In the genomic region with DNA sequence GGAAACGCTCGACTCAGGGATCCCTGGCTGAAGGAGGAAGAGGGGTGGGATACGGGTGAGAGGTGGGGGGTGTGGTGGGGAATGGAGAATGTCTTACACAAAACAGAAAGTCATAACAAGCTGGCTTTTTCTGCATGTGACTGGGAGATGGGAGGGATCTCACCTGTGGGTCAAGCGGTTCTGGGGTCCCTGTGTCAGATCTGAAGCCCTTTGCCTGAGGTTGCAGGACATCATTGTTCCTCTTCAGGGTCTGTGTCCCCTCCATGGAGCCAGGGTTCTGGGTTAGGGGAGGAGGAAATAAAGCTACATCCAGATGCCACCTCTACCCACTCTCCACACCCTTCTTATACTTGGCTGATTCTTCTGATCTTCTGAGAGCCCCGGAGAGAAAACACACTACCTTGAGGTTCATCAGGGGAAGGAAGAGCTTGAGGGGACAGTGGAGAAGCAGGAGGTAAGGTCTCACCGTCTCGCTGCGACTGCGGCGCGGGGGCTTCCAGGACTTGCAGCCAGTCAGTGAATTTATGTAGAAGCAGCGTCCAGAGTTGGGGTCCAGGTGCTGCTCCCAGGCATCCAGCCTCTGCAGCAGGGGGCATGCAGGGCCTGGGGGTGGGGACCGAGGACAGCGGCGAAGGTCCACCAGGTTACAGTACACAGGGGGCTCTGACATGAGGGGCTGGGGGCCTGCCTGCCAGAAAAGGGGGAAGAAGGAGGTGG, we compare ENCODE assay signal across 1 cellular context.
TF ChIP-seq lines count a peak whose summit lies in the region.

No MANE protein-coding gene starts in this region.

TF ChIP-seq in liver, 16 proteins besides CTCF, POLR2A, EP300 and RAD21 (continued from another document):
- TF ChIP-seq ZBTB33 (IDR thresholded peaks at IDR 0.05) = no peak
- TF ChIP-seq FOXA1 (IDR thresholded peaks at IDR 0.05) = no peak
- no peak for TF ChIP-seq GABPA (IDR thresholded peaks at IDR 0.05 in 1 of 2, conservative IDR thresholded peaks at IDR 0.05 in 1 of 2)
- no peak for TF ChIP-seq EGR1 (IDR thresholded peaks at IDR 0.05; ENCODE audit: low read depth in 2 of 2)
- no peak for TF ChIP-seq MAX (IDR thresholded peaks at IDR 0.05)
- no peak for TF ChIP-seq ATF3 (IDR thresholded peaks at IDR 0.05)
- TF ChIP-seq JUND (IDR thresholded peaks at IDR 0.05) = no peak
- no peak for TF ChIP-seq HNF4G (IDR thresholded peaks at IDR 0.05)
- no peak for TF ChIP-seq TAF1 (conservative IDR thresholded peaks at IDR 0.05)
- TF ChIP-seq YY1 (IDR thresholded peaks at IDR 0.05) = no peak
- TF ChIP-seq NR2F2 (IDR thresholded peaks at IDR 0.05) = no peak
- TF ChIP-seq RXRA (IDR thresholded peaks at IDR 0.05) = no peak
- no peak for TF ChIP-seq SP1 (IDR thresholded peaks at IDR 0.05)
- no peak for TF ChIP-seq HNF4A (conservative IDR thresholded peaks at IDR 0.05)
